Comparison of ENCODE assay signal across 8 cellular contexts in genomic region chr14:21268612-21269251, GRCh38. TPM values are rescaled to one million over a fixed set of nuclear protein-coding genes. Genes with fewer than 3 reads are reported as not detected.
A peak's percentile ranks its signal among the peaks of the same experiment; 100 is the strongest.
DNase-seq lines count a peak whose midpoint lies in the region; ATAC-seq lines count a peak whose summit lies in the region.

No MANE protein-coding gene starts in this region.

- H3K4me3 ChIP-seq in MG63 (peak overlapping the region; percentile 69), endocrine pancreas (ENCODE audit: control insufficient read depth, insufficient read depth, low read length) (peak overlapping the region; percentile 99)

- H3K36me3 Mint-ChIP-seq in T-helper 17 cell (ENCODE audit: low read depth), result peaks cover 9% of the 10 kb centered on the region

- H3K27me3 ChIP-seq in MG63 (no peaks in the 10 kb centered on the region), endocrine pancreas (ENCODE audit: control insufficient read depth, insufficient read depth, low read length) (no peaks in the 10 kb centered on the region)

- peak overlapping the region; percentile 99 for H3K4me3 Mint-ChIP-seq in T-helper 17 cell

- H3K9ac ChIP-seq in endocrine pancreas (ENCODE audit: control insufficient read depth, insufficient read depth, low read length), result peak overlapping the region; percentile 82

- H3K4me1 Mint-ChIP-seq in T-helper 17 cell, result peaks cover 41% of the 10 kb centered on the region

- H3K9me3 ChIP-seq in MG63 (no peaks in the 10 kb centered on the region), T-helper 17 cell (ENCODE audit: control insufficient read depth, low read length, poor library complexity, severe bottlenecking) (no peaks in the 10 kb centered on the region), endocrine pancreas (ENCODE audit: control insufficient read depth, low read length) (no peaks in the 10 kb centered on the region)

- DNase-seq in DMS53 (lab: John Stamatoyannopoulos, UW) (peak; percentile 61), DMS53 treated with DMSO at 0.1 percent for 48 hours (lab: John Stamatoyannopoulos, UW; ENCODE audit: unreplicated experiment) (no peak), MG63 (no peak), T-helper 17 cell (no peak), myocyte (ENCODE audit: low read depth) (peak; percentile 61)

- H3K27me3 Mint-ChIP-seq in T-helper 17 cell, result no peaks in the 10 kb centered on the region

- H3K36me3 ChIP-seq in MG63, result peaks cover 50% of the 10 kb centered on the region
- no peaks in the 10 kb centered on the region for H3K36me3 ChIP-seq in endocrine pancreas (ENCODE audit: control insufficient read depth, insufficient read depth, low read length)

- ATAC-seq in T-helper 17 cell, result no peak
- no peak for ATAC-seq in GM18907 (IDR thresholded peaks at IDR 0.05; ENCODE audit: unreplicated experiment)
- no peak for ATAC-seq in HG03457 (IDR thresholded peaks at IDR 0.05; ENCODE audit: unreplicated experiment)

- peaks cover 8% of the 10 kb centered on the region for H3K4me1 ChIP-seq in endocrine pancreas (ENCODE audit: control insufficient read depth, insufficient read depth, low read length)

- H3K27ac Mint-ChIP-seq in T-helper 17 cell, result peak overlapping the region; percentile 100

RNA-seq across cellular contexts. Expression of gene HNRNPC, which starts 0.5 kb away (rescaled TPM):
- 994 and 1,287 TPM in 2 replicates for total RNA-seq in MG63 (2014; rRNA removed; shearing (Covaris generic); ENCODE audit: low replicate concordance)
- total RNA-seq in T-helper 17 cell (100 to 1,000 TPM; 576 to 580 TPM), myocyte (541 and 590 TPM in 2 replicates)
- polyA plus RNA-seq in myocyte (2012), result 375 TPM

RNA-seq across cellular contexts. Expression of gene RPGRIP1, which starts 11.2 kb away (rescaled TPM):
- not detected in 2 replicates for total RNA-seq in MG63 (2014; rRNA removed; shearing (Covaris generic); ENCODE audit: low replicate concordance)
- under 1 TPM in 1 of 2 donors, not detected in 1; 0.94 TPM for total RNA-seq in T-helper 17 cell
- not detected in 2 replicates for total RNA-seq in myocyte
- polyA plus RNA-seq in myocyte (2012), result not detected

Comparison
In these comparisons a context has a peak if more than half of its experiments do, and no peak if none do; other contexts are left out.
1. DNase-seq: peak in DMS53 (single experiment) and myocyte (single experiment); none in DMS53 treated with DMSO at 0.1 percent for 48 hours (single experiment), MG63 (single experiment) and T-helper 17 cell (0 of 3).